In genomic region chrX:68018248-68019203, GRCh38 we compare ENCODE assay signal across 8 cellular contexts.
DNase-seq lines count a peak whose midpoint lies in the region; ATAC-seq and TF ChIP-seq lines count a peak whose summit lies in the region.

No MANE protein-coding gene starts in this region.

- H3K36me3 Mint-ChIP-seq in type B pancreatic cell: no peaks in the 10 kb centered on the region

- DNase-seq in left ventricle myocardium inferior: no peak
- DNase-seq in Right ventricle myocardium inferior (ENCODE audit: missing footprints): no peak
- peak; percentile 7 for DNase-seq in NOMO-1 treated with DMSO at 0.1 percent for 48 hours (lab: John Stamatoyannopoulos, UW; ENCODE audit: unreplicated experiment)
- DNase-seq in erythroblast (lab: John Stamatoyannopoulos, UW): peak; percentile 2 to 9
- no peak for DNase-seq in type B pancreatic cell (ENCODE audit: extremely low spot score, unreplicated experiment)
- no peak for DNase-seq in stomach
- no peak for DNase-seq in hippocampal formation (lab: John Stamatoyannopoulos, UW)
- no peak for DNase-seq in activated gamma-delta T cell treated with Interleukin-2 at 50 U/mL for 16 hours

- H3K36me3 ChIP-seq in left ventricle myocardium inferior (no peaks in the 10 kb centered on the region), stomach (no peaks in the 10 kb centered on the region)

- WGBS in stomach, 5 donors: 46 to 66% (median 52%) methylated on average over 2 to 9 of the region's 9 CpGs

- H3K27ac ChIP-seq in left ventricle myocardium inferior (replicated peaks) (no peak overlapping the region), stomach (no peak overlapping the region)

- H3K4me3 ChIP-seq in left ventricle myocardium inferior: no peak overlapping the region
- no peak overlapping the region for H3K4me3 ChIP-seq in stomach

- H3K27me3 ChIP-seq in left ventricle myocardium inferior (ENCODE audit: low read depth) (no peaks in the 10 kb centered on the region), stomach (no peaks in the 10 kb centered on the region)

- no peak for ATAC-seq in Right ventricle myocardium inferior

- H3K4me1 Mint-ChIP-seq in type B pancreatic cell (ENCODE audit: unreplicated experiment): no peaks in the 10 kb centered on the region

- H3K27ac Mint-ChIP-seq in type B pancreatic cell: no peak overlapping the region

- no peaks in the 10 kb centered on the region for H3K4me1 ChIP-seq in left ventricle myocardium inferior
- H3K4me1 ChIP-seq in stomach: no peaks in the 10 kb centered on the region

- H3K27me3 Mint-ChIP-seq in type B pancreatic cell: no peaks in the 10 kb centered on the region

- intact Hi-C loops in left ventricle myocardium inferior (cut with micrococcal nuclease) (no loop called here), Right ventricle myocardium inferior (cut with DNase I) (no loop called here), stomach (cut with DNase I; ENCODE audit: low total_unique reads) (no loop called here)

- TF ChIP-seq CTCF in left ventricle myocardium inferior (IDR thresholded peaks at IDR 0.05; ENCODE audit: borderline replicate concordance) (peak; percentile 4), type B pancreatic cell (conservative IDR thresholded peaks at IDR 0.05) (peak; percentile 65), stomach (IDR thresholded peaks at IDR 0.05) (no peak)

- no peak overlapping the region for H3K4me3 Mint-ChIP-seq in type B pancreatic cell

- TF ChIP-seq POLR2A in erythroblast (IDR thresholded peaks at IDR 0.05; ENCODE audit: low read length) (no peak), stomach (IDR thresholded peaks at IDR 0.05) (no peak)

- TF ChIP-seq EP300 in stomach (IDR thresholded peaks at IDR 0.05): no peak

- H3K9me3 ChIP-seq in left ventricle myocardium inferior (replicated peaks) (no peaks in the 10 kb centered on the region), stomach (peaks cover 0 to 20% (median 6%) of the 10 kb centered on the region in 4 donors)

- peaks cover 7% of the 10 kb centered on the region for H3K9me3 Mint-ChIP-seq in type B pancreatic cell

Comparison
In these comparisons a context has a peak if more than half of its experiments do, and no peak if none do; other contexts are left out.
1. DNase-seq: peak in NOMO-1 treated with DMSO at 0.1 percent for 48 hours (single experiment) and erythroblast (2 of 2); none in left ventricle myocardium inferior (single experiment), Right ventricle myocardium inferior (single experiment), type B pancreatic cell (single experiment), stomach (single experiment), hippocampal formation (0 of 2) and activated gamma-delta T cell treated with Interleukin-2 at 50 U/mL for 16 hours (single experiment).
2. CTCF ChIP-seq: peak in left ventricle myocardium inferior (single experiment) and type B pancreatic cell (single experiment); none in stomach (0 of 7).